ENCODE assay signal across 25 cellular contexts in the genomic region with DNA sequence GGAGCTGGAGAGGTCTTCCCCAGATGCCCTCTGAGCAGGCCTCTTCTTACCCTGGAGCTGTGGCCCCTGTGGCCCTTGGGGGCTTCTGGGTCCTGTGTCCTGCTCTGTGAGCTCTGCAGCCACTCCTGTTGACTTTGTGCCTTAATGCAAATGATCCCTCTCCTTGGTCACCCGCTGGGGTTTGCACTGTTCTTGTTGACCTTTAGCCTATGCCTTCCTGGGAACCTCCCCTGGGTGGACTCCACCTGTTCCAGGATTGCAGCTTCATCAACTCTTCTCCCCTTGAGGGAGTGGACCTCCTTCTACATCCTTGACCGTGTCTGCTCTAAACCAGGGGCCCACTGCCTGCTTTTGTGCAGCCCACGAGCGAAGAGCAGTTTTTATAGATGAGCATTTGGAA.
"Had no signal": no experiment of that assay in that cellular context is flagged by ENCODE, and none has a peak within 500 bp of the region (broad histone marks: within the 10 kb centered on the region; RNA-seq: fewer than 3 reads in every experiment).

No MANE protein-coding gene starts in this region.

- H3K27me3 ChIP-seq: right atrium auricular region, thyroid gland, upper lobe of right lung, uterus had no signal

- H3K4me3 ChIP-seq: coronary artery, esophagus squamous epithelium, left lung, prostate gland, right atrium auricular region, stomach, thyroid gland, upper lobe of right lung, uterus had no signal

- H3K4me1 ChIP-seq: esophagus squamous epithelium, left lung, parathyroid adenoma, prostate gland, right atrium auricular region, stomach, thyroid gland, upper lobe of right lung, uterus had no signal

- H2AFZ ChIP-seq: parathyroid adenoma had no signal

- H3K79me2 ChIP-seq: parathyroid adenoma had no signal

- H3K4me3 Mint-ChIP-seq: central memory CD8-positive, alpha-beta T cell; natural killer cell; neural crest cell; stimulated activated effector memory CD8-positive, alpha-beta T cell treated with anti-CD3 and anti-CD28 coated beads, Interleukin-12 subunit alpha, Interleukin-12 subunit beta, amount 100 ng/mL, for 72 hours had no signal

- H3K4me1 Mint-ChIP-seq: central memory CD8-positive, alpha-beta T cell; stimulated activated effector memory CD8-positive, alpha-beta T cell treated with anti-CD3 and anti-CD28 coated beads, Interleukin-12 subunit alpha, Interleukin-12 subunit beta, amount 100 ng/mL, for 72 hours had no signal

- H3K27ac Mint-ChIP-seq: stimulated activated effector memory CD8-positive, alpha-beta T cell treated with anti-CD3 and anti-CD28 coated beads, Interleukin-12 subunit alpha, Interleukin-12 subunit beta, amount 100 ng/mL, for 72 hours had no signal

- H3K9me3 ChIP-seq: esophagus squamous epithelium, left lung, prostate gland, right atrium auricular region, stomach, thyroid gland, upper lobe of right lung, uterus had no signal

- H3K36me3 Mint-ChIP-seq: natural killer cell; stimulated activated effector memory CD8-positive, alpha-beta T cell treated with anti-CD3 and anti-CD28 coated beads, Interleukin-12 subunit alpha, Interleukin-12 subunit beta, amount 100 ng/mL, for 72 hours had no signal

- H3K9me3 Mint-ChIP-seq: central memory CD8-positive, alpha-beta T cell; natural killer cell; neural crest cell; stimulated activated effector memory CD8-positive, alpha-beta T cell treated with anti-CD3 and anti-CD28 coated beads, Interleukin-12 subunit alpha, Interleukin-12 subunit beta, amount 100 ng/mL, for 72 hours had no signal

- H3K36me3 ChIP-seq: esophagus squamous epithelium, left lung, prostate gland, right atrium auricular region, stomach, thyroid gland, upper lobe of right lung, uterus had no signal

- ATAC-seq: left lung; sciatic nerve; stimulated activated effector memory CD8-positive, alpha-beta T cell treated with anti-CD3 and anti-CD28 coated beads, Interleukin-12 subunit alpha, Interleukin-12 subunit beta, amount 100 ng/mL, for 72 hours had no signal

- H3K27ac ChIP-seq: coronary artery, esophagus squamous epithelium, left lung, parathyroid adenoma, prostate gland, right atrium auricular region, stomach, thyroid gland, upper lobe of right lung, uterus had no signal

- H3K9ac ChIP-seq: parathyroid adenoma had no signal

- DNase-seq: effector memory CD4-positive, alpha-beta T cell; erythroblast; esophagus squamous epithelium; foreskin melanocyte; glutamatergic neuron; hypothalamus; kidney; left lung; midbrain; natural killer cell; stimulated activated CD4-positive, alpha-beta T cell treated with anti-CD3 and anti-CD28 coated beads, Interleukin-2, amount 100 ng/mL, for 24 hours; stimulated activated CD4-positive, alpha-beta T cell treated with anti-CD3 and anti-CD28 coated beads, Interleukin-4, amount 100 ng/mL, for 24 hours; stimulated activated naive CD4-positive, alpha-beta T cell treated with Interleukin-2 at 50 U/mL for 16 hours; stomach; thyroid gland; upper lobe of right lung; uterus had no signal
